Comparison of ENCODE assay signal across 11 cellular contexts in the genomic region with DNA sequence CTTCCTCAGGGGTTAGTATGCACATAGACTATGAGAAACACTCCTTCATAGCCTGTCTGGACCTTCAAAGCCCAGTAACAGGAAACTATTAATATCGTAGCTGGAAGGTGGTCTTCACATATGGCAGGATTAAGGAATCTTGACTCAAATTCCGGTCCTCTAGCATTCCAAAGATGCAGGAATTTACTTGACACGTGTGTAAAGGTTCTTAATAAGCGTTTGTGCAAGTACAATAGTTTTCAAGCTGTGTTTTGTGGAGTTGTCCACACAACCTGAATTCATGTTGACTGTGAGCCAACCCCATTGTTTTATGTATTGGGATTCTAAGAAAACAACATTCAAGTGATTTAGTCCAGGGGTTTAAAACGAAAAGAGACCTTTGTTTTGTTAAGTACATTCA.
"Had no signal": no experiment of that assay in that cellular context is flagged by ENCODE, and none has a peak within 500 bp of the region (broad histone marks: within the 10 kb centered on the region; RNA-seq: fewer than 3 reads in every experiment).

No MANE protein-coding gene starts in this region.

- H3K27ac ChIP-seq: psoas muscle had no signal

- H3K9me3 ChIP-seq: esophagus muscularis mucosa, psoas muscle, sigmoid colon had no signal

- ATAC-seq: left lobe of liver; natural killer cell treated with Interleukin-12 subunit alpha and Interleukin-12 subunit beta and Interleukin-15 and Interleukin-18, amount 100 ng/mL, for 72 hours; psoas muscle; stimulated activated naive CD8-positive, alpha-beta T cell treated with anti-CD3 and anti-CD28 coated beads, Interleukin-15, Interleukin-2, amounts not matched to agents 100 U/mL and 50 U/mL, for 24 hours had no signal

- H3K4me1 ChIP-seq: psoas muscle had no signal

- DNase-seq: activated naive CD4-positive, alpha-beta T cell; glutamatergic neuron; islet precursor cell; psoas muscle; sigmoid colon; stimulated activated CD4-positive, alpha-beta T cell treated with anti-CD3 and anti-CD28 coated beads, Interleukin-2, amount 100 ng/mL, for 48 hours; stimulated activated CD8-positive, alpha-beta memory T cell treated with anti-CD3 and anti-CD28 coated beads, Interleukin-4, amount 100 ng/mL, for 48 hours; stimulated activated naive CD8-positive, alpha-beta T cell treated with anti-CD3 and anti-CD28 coated beads, Interleukin-15, Interleukin-2, amounts not matched to agents 100 U/mL and 50 U/mL, for 24 hours had no signal

- H3K4me3 ChIP-seq: esophagus muscularis mucosa, psoas muscle, sigmoid colon had no signal

- H3K27me3 ChIP-seq: esophagus muscularis mucosa, sigmoid colon had no signal
